ENCODE assay signal across 14 cellular contexts in genomic region chr12:93727911-93728310, GRCh38.
"Had no signal": no experiment of that assay in that cellular context is flagged by ENCODE, and none has a peak within 500 bp of the region (broad histone marks: within the 10 kb centered on the region; RNA-seq: fewer than 3 reads in every experiment).

No MANE protein-coding gene starts in this region.

- H3K27me3 ChIP-seq: foreskin keratinocyte, SJCRH30, tibial nerve had no signal

- ATAC-seq: foreskin keratinocyte; stimulated activated memory B cell treated with anti-CD40 and anti-IgM and Interleukin-4, amounts not matched to agents 10 μg/mL and 1 μg/mL and 100 μg/mL, for 72 hours had no signal

- H3K9me3 ChIP-seq: SJCRH30 had no signal

- DNase-seq: activated B cell treated with CpG ODN at 0.5 μM for 24 hours; activated CD4-positive, alpha-beta T cell treated with anti-CD3 and anti-CD28 coated beads, Interleukin-2, amount 10 ng/mL, durations not matched to agents 24 days and 14 days; activated gamma-delta T cell treated with Interleukin-2 at 50 U/mL for 16 hours; amygdala; effector CD8-positive, alpha-beta T cell; foreskin keratinocyte; head of caudate nucleus; mesendoderm; occipital lobe; SJCRH30; stimulated activated CD4-positive, alpha-beta T cell treated with anti-CD3 and anti-CD28 coated beads, Interleukin-2, amount 100 ng/mL, for 48 hours; SW 1271 had no signal

- H3K27ac ChIP-seq: foreskin keratinocyte, SJCRH30 had no signal

- H3K36me3 ChIP-seq: SJCRH30, tibial nerve had no signal

- H3K4me1 ChIP-seq: foreskin keratinocyte, SJCRH30 had no signal

- H3K4me3 ChIP-seq: SJCRH30, tibial nerve had no signal
